ENCODE assay signal across 10 cellular contexts in the genomic region with DNA sequence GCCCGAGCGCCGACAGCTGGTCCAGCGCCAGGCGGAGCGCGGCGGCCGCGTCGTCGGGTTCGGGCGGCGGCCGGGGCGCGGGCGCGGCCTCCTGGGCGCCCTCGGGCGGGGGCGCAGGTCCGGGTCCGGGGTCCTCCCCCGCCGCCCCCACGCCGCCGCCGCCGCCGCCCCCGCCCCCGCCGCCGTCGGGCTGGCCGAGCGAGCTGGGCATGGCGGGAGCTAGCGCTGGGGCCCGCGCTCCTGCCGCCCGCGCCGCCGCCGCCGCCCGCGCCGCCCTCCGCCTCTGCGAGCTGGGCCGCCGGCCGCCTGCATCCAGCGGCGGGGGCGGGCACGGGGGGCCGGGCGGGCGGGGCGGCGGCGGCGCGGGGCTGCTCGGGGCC. TPM values are rescaled to one million over a fixed set of nuclear protein-coding genes. Genes with fewer than 3 reads are reported as not detected.
A peak's percentile ranks its signal among the peaks of the same experiment; 100 is the strongest.
DNase-seq lines count a peak whose midpoint lies in the region; ATAC-seq and TF ChIP-seq lines count a peak whose summit lies in the region.
"Had no signal": no experiment of that assay in that cellular context is flagged by ENCODE, and none has a peak within 500 bp of the region (broad histone marks: within the 10 kb centered on the region; RNA-seq: fewer than 3 reads in every experiment).

No MANE protein-coding gene starts in this region.

- H3K36me3 ChIP-seq in Caco-2 (ENCODE audit: control insufficient read depth, insufficient read depth, low read length), result no peaks in the 10 kb centered on the region
- H3K36me3 ChIP-seq in trophoblast cell (ENCODE audit: control insufficient read depth in 1 of 2, insufficient read depth in 2 of 2, low read length in 2 of 2), result peaks cover 24 to 31% of the 10 kb centered on the region in 2 experiments
- H3K36me3 ChIP-seq: MG63 had no signal

- no peak overlapping the region for H2BK5ac ChIP-seq in trophoblast cell (ENCODE audit: low read depth, low read length, poor library complexity)

- no peak overlapping the region for H3K27ac Mint-ChIP-seq in Caco-2 (ENCODE audit: unreplicated experiment)
- H3K27ac Mint-ChIP-seq in central memory CD8-positive, alpha-beta T cell (ENCODE audit: low read depth), result no peak overlapping the region

- peak overlapping the region; percentile 66 for H3K9ac ChIP-seq in trophoblast cell (ENCODE audit: low read length)

- no peak overlapping the region for H2BK12ac ChIP-seq in trophoblast cell (ENCODE audit: low read length)

- no peak overlapping the region for H3K18ac ChIP-seq in trophoblast cell (ENCODE audit: low read length)

- H4K8ac ChIP-seq in trophoblast cell (ENCODE audit: low read depth, low read length), result no peak overlapping the region

- H3K4me3 ChIP-seq in Caco-2 (ENCODE audit: low read depth, low read length), result peak overlapping the region; percentile 67
- H3K4me3 ChIP-seq in trophoblast cell (ENCODE audit: low read depth, low read length), result peak overlapping the region; percentile 99

- intact Hi-C loops in Caco-2 (cut with micrococcal nuclease; ENCODE audit: unreplicated experiment), result no loop called here

- H3K14ac ChIP-seq in trophoblast cell (ENCODE audit: low read length), result no peak overlapping the region

- H3K27ac ChIP-seq in trophoblast cell (ENCODE audit: low read depth, low read length), result peak overlapping the region; percentile 52

- H3K4me2 ChIP-seq in trophoblast cell (ENCODE audit: low read length), result no peak overlapping the region

- no peak for TF ChIP-seq CTCF in Caco-2 (IDR thresholded peaks at IDR 0.05; ENCODE audit: insufficient read depth in 1 of 2, low read depth in 1 of 2, low read length in 1 of 2, severe bottlenecking in 1 of 2, unreplicated experiment in 1 of 2)

- no peaks in the 10 kb centered on the region for H3K9me3 Mint-ChIP-seq in Caco-2 (ENCODE audit: unreplicated experiment)
- H3K9me3 Mint-ChIP-seq in central memory CD8-positive, alpha-beta T cell, result no peaks in the 10 kb centered on the region

- H3K79me1 ChIP-seq in trophoblast cell (ENCODE audit: low read length), result peaks cover 17% of the 10 kb centered on the region

- H2AFZ ChIP-seq in trophoblast cell (ENCODE audit: insufficient read depth, low read length, poor library complexity), result no peak overlapping the region

- H3K36me3 Mint-ChIP-seq in Caco-2 (ENCODE audit: insufficient read depth, unreplicated experiment), result peaks cover 13% of the 10 kb centered on the region
- H3K36me3 Mint-ChIP-seq in central memory CD8-positive, alpha-beta T cell (ENCODE audit: insufficient read depth), result peaks cover 9% of the 10 kb centered on the region

- H3K4me1 ChIP-seq in Caco-2 (peaks cover 8% of the 10 kb centered on the region), trophoblast cell (ENCODE audit: control insufficient read depth in 1 of 2, insufficient read depth in 2 of 2, low read length in 2 of 2) (peaks cover 10 to 11% of the 10 kb centered on the region in 2 experiments)

- no peak overlapping the region for H4K12ac ChIP-seq in trophoblast cell (ENCODE audit: low read depth, low read length)

- H3K23ac ChIP-seq in trophoblast cell (ENCODE audit: low read length), result no peak overlapping the region

- peaks cover 39% of the 10 kb centered on the region for H3K79me2 ChIP-seq in trophoblast cell (ENCODE audit: control insufficient read depth, insufficient read depth, low read length, poor library complexity)

- H3K4me1 Mint-ChIP-seq in Caco-2 (ENCODE audit: low read depth, unreplicated experiment), result peaks cover 12% of the 10 kb centered on the region
- peaks cover 12% of the 10 kb centered on the region for H3K4me1 Mint-ChIP-seq in central memory CD8-positive, alpha-beta T cell

- WGBS in trophoblast cell (ENCODE audit: extremely low coverage, insufficient coverage, insufficient read length), result no CpG with 5 or more reads among the region's 73 CpGs

- H3K4me3 Mint-ChIP-seq in Caco-2 (ENCODE audit: unreplicated experiment), result no peak overlapping the region
- no peak overlapping the region for H3K4me3 Mint-ChIP-seq in central memory CD8-positive, alpha-beta T cell

- peak overlapping the region; percentile 99 for H4K91ac ChIP-seq in trophoblast cell (ENCODE audit: low read depth, low read length)

- no peak for DNase-seq in Caco-2
- no peak for DNase-seq in central memory CD8-positive, alpha-beta T cell (ENCODE audit: low spot score in 2 of 2)
- DNase-seq in trophoblast cell, result no peak
- no peak for DNase-seq in GOT3 (lab: John Stamatoyannopoulos, UW)
- DNase-seq in EL, result no peak
- DNase-seq in HK-2 (ENCODE audit: unreplicated experiment), result no peak
- no peak for DNase-seq in SW 1271 (lab: John Stamatoyannopoulos, UW)

- BruUV-seq in Caco-2 (replicated peaks; lab: Mats Ljungman, UMichigan), result no TSS peak

- H2BK120ac ChIP-seq in trophoblast cell (ENCODE audit: insufficient read depth, low read length, poor library complexity), result no peak overlapping the region

- H2AK5ac ChIP-seq in trophoblast cell (ENCODE audit: low read length), result no peak overlapping the region

- H3K4ac ChIP-seq in trophoblast cell (ENCODE audit: low read depth, low read length), result no peak overlapping the region

- peaks cover 5% of the 10 kb centered on the region for H3K27me3 Mint-ChIP-seq in Caco-2 (ENCODE audit: insufficient read depth, unreplicated experiment)
- peaks cover 16% of the 10 kb centered on the region for H3K27me3 Mint-ChIP-seq in central memory CD8-positive, alpha-beta T cell

- POLR2A ChIA-PET in Caco-2 (lab: Charles Lee), result interaction anchor here (0.6 to 1.0 kb wide), 2 partner anchors 22 to 29 kb away, joined by 3 to 6 read pairs; no protein-coding TSS in a partner anchor

- H3K27me3 ChIP-seq in Caco-2 (replicated peaks; ENCODE audit: control insufficient read depth, insufficient read depth, low read length) (no peaks in the 10 kb centered on the region), trophoblast cell (ENCODE audit: insufficient read depth, low read length) (peaks cover 2% of the 10 kb centered on the region)
- H3K27me3 ChIP-seq: MG63 had no signal

- peak; percentile 6 for ATAC-seq in HG03097 (IDR thresholded peaks at IDR 0.05; ENCODE audit: low FRiP score, unreplicated experiment)
- ATAC-seq in central memory CD8-positive, alpha-beta T cell (replicated peaks; ENCODE audit: extremely low read depth, poor library complexity, severe bottlenecking), result peak; percentile 29

- CTCF ChIA-PET in Caco-2 (lab: Charles Lee), result interaction anchor here (0.6 kb wide), 1 partner anchor 77 kb away, joined by 4 read pairs; a partner anchor contains a TSS

- H3K9me3 ChIP-seq in Caco-2 (no peaks in the 10 kb centered on the region), trophoblast cell (ENCODE audit: insufficient read depth, low read depth, low read length) (peaks cover 3% of the 10 kb centered on the region)
- H3K9me3 ChIP-seq: MG63 had no signal

RNA-seq across cellular contexts. Expression of a gene that starts 0.3 kb away (rescaled TPM):
- total RNA-seq in Caco-2 (2022), result 50.6 and 52.1 TPM in 2 replicates
- 102 and 105 TPM in 2 replicates for polyA plus RNA-seq in trophoblast cell (2013)

RNA-seq across cellular contexts. Expression of a gene that starts 24.8 kb away (rescaled TPM):
- 89.3 and 95.3 TPM in 2 replicates for total RNA-seq in Caco-2 (2022)
- 98.4 and 103 TPM in 2 replicates for polyA plus RNA-seq in trophoblast cell (2013)

RNA-seq across cellular contexts. Expression of a gene that starts 37.4 kb away (rescaled TPM):
- total RNA-seq in Caco-2 (2022), result 222 and 238 TPM in 2 replicates
- polyA plus RNA-seq in trophoblast cell (2013), result 125 and 128 TPM in 2 replicates

RNA-seq across cellular contexts. Expression of a gene that starts 44.0 kb away (rescaled TPM):
- total RNA-seq in Caco-2 (2022), result 0.19 TPM in 1 of 2 replicates, not detected in the other
- polyA plus RNA-seq in trophoblast cell (2013), result 0.01 TPM in 1 of 2 replicates, not detected in the other
- total RNA-seq: fibroblast of lung had no signal
- polyA plus RNA-seq: fibroblast of lung had no signal

RNA-seq across cellular contexts. Expression of a gene that starts 55.0 kb away (rescaled TPM):
- total RNA-seq in Caco-2 (2022), result 23.9 and 26.2 TPM in 2 replicates
- 7.5 and 7.6 TPM in 2 replicates for polyA plus RNA-seq in trophoblast cell (2013)
